Comparison of ENCODE assay signal across 12 cellular contexts in the genomic region with DNA sequence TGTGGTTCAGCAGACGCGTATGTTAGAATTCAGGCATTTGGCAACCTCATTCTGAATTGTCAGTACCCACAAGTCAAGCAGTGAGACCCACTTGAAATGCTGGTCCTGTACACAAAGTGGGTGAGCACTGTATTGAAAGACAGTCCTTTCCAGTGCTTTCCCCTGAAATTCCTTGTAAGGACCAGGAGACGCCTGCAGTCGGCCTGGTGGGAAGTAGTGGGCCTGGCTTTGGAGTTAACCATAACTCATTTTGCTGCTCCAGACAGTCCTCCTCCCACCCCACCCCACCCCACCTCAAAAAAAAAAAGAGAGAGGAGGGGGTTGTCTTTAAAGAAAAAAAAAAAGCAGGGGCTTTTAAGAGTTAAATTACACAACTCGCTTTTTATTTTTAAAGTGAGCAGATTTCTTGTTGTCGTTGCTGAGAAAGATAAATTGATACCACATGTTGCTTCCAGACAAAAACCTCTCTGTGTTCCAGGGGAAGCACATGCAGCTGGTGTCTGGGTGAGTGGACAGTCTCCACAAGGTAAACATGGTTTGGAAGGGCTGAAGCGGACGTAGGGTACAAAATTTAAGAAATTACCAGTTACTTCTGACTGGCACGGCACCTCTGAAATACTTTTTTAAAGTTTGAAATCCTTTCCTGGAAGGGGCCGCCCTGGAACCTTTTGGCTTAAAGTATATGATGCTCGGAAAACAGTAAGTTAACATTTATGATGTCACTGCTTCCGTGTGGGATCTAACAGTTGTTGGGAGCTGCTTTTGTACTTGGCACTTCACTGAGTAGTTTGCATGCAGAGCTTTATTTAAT.
DNase-seq lines count a peak whose midpoint lies in the region; ATAC-seq, FAIRE-seq and TF ChIP-seq lines count a peak whose summit lies in the region.
"Had no signal": no experiment of that assay in that cellular context is flagged by ENCODE, and none has a peak within 500 bp of the region (broad histone marks: within the 10 kb centered on the region; RNA-seq: fewer than 3 reads in every experiment).

No MANE protein-coding gene starts in this region.

- WGBS in smooth muscle cell (ENCODE audit: low lambda C conversion rate), result 31% methylated on average over 12 of the region's 12 CpGs

- H3K27ac ChIP-seq in GM23338 (ENCODE audit: low read depth) (no peak overlapping the region), ascending aorta (peak overlapping the region; percentile 84 to 90), kidney (ENCODE audit: low read depth in 2 of 2, low read length in 2 of 2) (peak overlapping the region; percentile 8 to 41), smooth muscle cell (ENCODE audit: low read depth) (peak overlapping the region; percentile 77)

- no peaks in the 10 kb centered on the region for H3K36me3 ChIP-seq in GM23338 (ENCODE audit: insufficient read depth)
- H3K36me3 ChIP-seq in ascending aorta, result no peaks in the 10 kb centered on the region
- H3K36me3 ChIP-seq in kidney (ENCODE audit: control insufficient read depth in 1 of 2, insufficient read depth in 2 of 2, low read length in 2 of 2), result no peaks in the 10 kb centered on the region
- no peaks in the 10 kb centered on the region for H3K36me3 ChIP-seq in smooth muscle cell (ENCODE audit: low read depth)

- H3K4me3 ChIP-seq in GM23338 (no peak overlapping the region), ascending aorta (peak overlapping the region; percentile 8 to 29), kidney (ENCODE audit: low read length in 2 of 2) (no peak overlapping the region), smooth muscle cell (no peak overlapping the region)
- H3K4me3 ChIP-seq: K562 had no signal

- H3K27ac Mint-ChIP-seq in GM23338, result no peak overlapping the region
- H3K27ac Mint-ChIP-seq: activated naive CD4-positive, alpha-beta T cell treated with anti-CD3 and anti-CD28 coated beads, Interleukin-2, amount 50 U/mL, for 24 hours; memory B cell had no signal

- H3K4me1 ChIP-seq in GM23338 (ENCODE audit: insufficient read depth) (peaks cover 23% of the 10 kb centered on the region), ascending aorta (peaks cover 23 to 77% of the 10 kb centered on the region in 2 donors), kidney (ENCODE audit: control insufficient read depth in 1 of 2, insufficient read depth in 1 of 2, low read depth in 1 of 2, low read length in 2 of 2) (peaks cover 9 to 23% of the 10 kb centered on the region in 2 donors), smooth muscle cell (ENCODE audit: low read depth) (peaks cover 7% of the 10 kb centered on the region)

- peaks cover 5% of the 10 kb centered on the region for H3K27me3 Mint-ChIP-seq in GM23338 (ENCODE audit: insufficient read depth, low read depth, poor library complexity)
- H3K27me3 Mint-ChIP-seq in activated T-cell treated with anti-CD3 and anti-CD28 coated beads, Interleukin-2, amount 50 U/mL, for 4 hours (ENCODE audit: low read depth), result no peaks in the 10 kb centered on the region
- H3K27me3 Mint-ChIP-seq: activated naive CD4-positive, alpha-beta T cell treated with anti-CD3 and anti-CD28 coated beads, Interleukin-2, amount 50 U/mL, for 24 hours; memory B cell had no signal

- 0 out of 3 replicates have a peak, but pooled peaks cover 3% of the 10 kb centered on the region for H3K36me3 Mint-ChIP-seq in GM23338 (ENCODE audit: low read depth)
- H3K36me3 Mint-ChIP-seq in activated T-cell treated with anti-CD3 and anti-CD28 coated beads, Interleukin-2, amount 50 U/mL, for 4 hours (ENCODE audit: insufficient read depth), result peaks cover 1% of the 10 kb centered on the region
- H3K36me3 Mint-ChIP-seq: activated naive CD4-positive, alpha-beta T cell treated with anti-CD3 and anti-CD28 coated beads, Interleukin-2, amount 50 U/mL, for 24 hours had no signal

- TF ChIP-seq CTCF in GM23338 (conservative IDR thresholded peaks at IDR 0.05; ENCODE audit: low read depth in 2 of 2) (no peak), ascending aorta (IDR thresholded peaks at IDR 0.05) (no peak), kidney (IDR thresholded peaks at IDR 0.05; ENCODE audit: borderline replicate concordance, extremely low read depth, insufficient read depth) (no peak), smooth muscle cell (IDR thresholded peaks at IDR 0.05; ENCODE audit: borderline replicate concordance, insufficient read depth, poor library complexity, severe bottlenecking) (no peak)

- peaks cover 41% of the 10 kb centered on the region for H3K79me2 ChIP-seq in GM23338 (replicated peaks; ENCODE audit: insufficient read depth)
- H3K79me2 ChIP-seq in smooth muscle cell (ENCODE audit: low read depth), result peaks cover 60% of the 10 kb centered on the region

- peak; percentile 51 for ATAC-seq in GM23338
- ATAC-seq in GM21723 (IDR thresholded peaks at IDR 0.05; ENCODE audit: unreplicated experiment), result no peak
- ATAC-seq in activated T-cell treated with anti-CD3 and anti-CD28 coated beads, Interleukin-2, amount 50 U/mL, for 4 hours, result no peak
- ATAC-seq: K562 had no signal

- DNase-seq in GM23338 (ENCODE audit: low spot score), result no peak
- DNase-seq in ascending aorta (ENCODE audit: low spot score in 2 of 2), result no peak
- no peak for DNase-seq in kidney
- no peak for DNase-seq in smooth muscle cell (lab: John Stamatoyannopoulos, UW; ENCODE audit: unreplicated experiment)
- no peak for DNase-seq in activated CD4-positive, CD25-positive, alpha-beta regulatory T cell (lab: John Stamatoyannopoulos, UW)
- DNase-seq in activated T-cell treated with anti-CD3 and anti-CD28 coated beads, Interleukin-2, amount 50 U/mL, for 4 hours, result no peak
- DNase-seq in activated T-cell treated with anti-CD3 and anti-CD28 coated beads, Interleukin-2, amount 50 U/mL, for 1 hour, result no peak
- DNase-seq: T-helper 1 cell had no signal

- H4K20me1 ChIP-seq in GM23338 (replicated peaks; ENCODE audit: insufficient read depth) (no peaks in the 10 kb centered on the region; the same call in 1 of the 2 replicates), smooth muscle cell (ENCODE audit: low read depth) (peaks cover 89% of the 10 kb centered on the region)

- H3K9me3 Mint-ChIP-seq in GM23338, result no peaks in the 10 kb centered on the region
- no peaks in the 10 kb centered on the region for H3K9me3 Mint-ChIP-seq in activated T-cell treated with anti-CD3 and anti-CD28 coated beads, Interleukin-2, amount 50 U/mL, for 4 hours
- H3K9me3 Mint-ChIP-seq: activated naive CD4-positive, alpha-beta T cell treated with anti-CD3 and anti-CD28 coated beads, Interleukin-2, amount 50 U/mL, for 24 hours; memory B cell had no signal

- no peak for FAIRE-seq in kidney (lab: Jason Lieb, UNC)
- FAIRE-seq: K562 had no signal

- no peaks in the 10 kb centered on the region for H3F3A ChIP-seq in GM23338 (replicated peaks; ENCODE audit: low read depth)
- peaks cover 7% of the 10 kb centered on the region for H3F3A ChIP-seq in smooth muscle cell (ENCODE audit: low read depth)

- no peaks in the 10 kb centered on the region for H3K9me3 ChIP-seq in ascending aorta
- H3K9me3 ChIP-seq in kidney (ENCODE audit: control insufficient read depth in 1 of 2, low read length in 2 of 2), result no peaks in the 10 kb centered on the region
- no peaks in the 10 kb centered on the region for H3K9me3 ChIP-seq in smooth muscle cell (replicated peaks; ENCODE audit: low read depth)

- no peak overlapping the region for H3K9ac ChIP-seq in kidney (ENCODE audit: low read length in 2 of 2)
- H3K9ac ChIP-seq in smooth muscle cell (ENCODE audit: low read depth), result peak overlapping the region; percentile 28

- intact Hi-C loops in ascending aorta (cut with DNase I) (loop anchor here (2.0 to 10.0 kb wide), 2 partner anchors 81 to 419 kb away; no protein-coding TSS in a partner anchor), kidney (cut with DNase I) (no loop called here)

- no peaks in the 10 kb centered on the region for H3K9me2 ChIP-seq in GM23338 (ENCODE audit: insufficient read depth)

- no peak overlapping the region for H3K4me2 ChIP-seq in GM23338
- H3K4me2 ChIP-seq in smooth muscle cell, result peak overlapping the region; percentile 59

- no peak overlapping the region for H2AFZ ChIP-seq in GM23338
- H2AFZ ChIP-seq in smooth muscle cell (ENCODE audit: low read depth), result no peak overlapping the region

- peaks cover 52% of the 10 kb centered on the region for H3K4me1 Mint-ChIP-seq in GM23338
- peaks cover 26% of the 10 kb centered on the region for H3K4me1 Mint-ChIP-seq in activated T-cell treated with anti-CD3 and anti-CD28 coated beads, Interleukin-2, amount 50 U/mL, for 4 hours (ENCODE audit: low read depth)

- no peak overlapping the region for H3K4me3 Mint-ChIP-seq in GM23338
- H3K4me3 Mint-ChIP-seq in activated T-cell treated with anti-CD3 and anti-CD28 coated beads, Interleukin-2, amount 50 U/mL, for 4 hours, result no peak overlapping the region
- H3K4me3 Mint-ChIP-seq: activated naive CD4-positive, alpha-beta T cell treated with anti-CD3 and anti-CD28 coated beads, Interleukin-2, amount 50 U/mL, for 24 hours; memory B cell had no signal

- H3K27me3 ChIP-seq in GM23338 (ENCODE audit: insufficient read depth) (no peaks in the 10 kb centered on the region), ascending aorta (no peaks in the 10 kb centered on the region), smooth muscle cell (ENCODE audit: low read depth) (no peaks in the 10 kb centered on the region)

TF ChIP-seq in GM23338, 12 proteins besides CTCF, POLR2A, EP300 and RAD21 (continues in another document):
- TF ChIP-seq JUNB (IDR thresholded peaks at IDR 0.05; ENCODE audit: unreplicated experiment) (no peak), EZH2phosphoT487 (IDR thresholded peaks at IDR 0.05; ENCODE audit: unreplicated experiment) (no peak)

Comparison
In these comparisons a context has a peak if more than half of its experiments do, and no peak if none do; other contexts are left out.
1. H3K4me3 ChIP-seq: peak in ascending aorta (2 of 2); none in GM23338 (single experiment), kidney (0 of 2) and smooth muscle cell (single experiment).